ENCODE assay signal across 1 cellular context in the genomic region with DNA sequence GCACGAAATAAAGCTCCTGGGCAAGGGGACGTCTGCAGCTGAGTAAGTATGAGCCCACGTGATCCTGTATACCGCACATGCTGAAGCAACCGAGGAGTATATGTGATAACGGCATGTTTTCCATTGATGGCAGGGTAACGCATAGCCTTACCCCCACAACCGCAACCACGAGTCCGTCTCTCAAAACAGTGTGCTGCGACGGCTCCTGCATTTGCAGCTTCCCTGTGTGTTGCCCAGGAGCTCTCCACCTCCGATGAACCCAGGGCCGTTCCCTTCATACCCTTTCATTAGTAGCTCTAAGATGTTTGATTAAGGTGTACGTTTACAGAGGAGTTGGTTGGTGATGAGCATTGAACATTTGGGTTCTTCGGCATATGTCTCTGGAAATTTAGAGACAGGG.
TF ChIP-seq lines count a peak whose summit lies in the region.

No MANE protein-coding gene starts in this region.

TF ChIP-seq in H1, 55 proteins besides CTCF, POLR2A, EP300 and RAD21 (continued from another document):
- no peak for TF ChIP-seq RXRA (IDR thresholded peaks at IDR 0.05; ENCODE audit: insufficient read depth, low read depth, low read length)
- no peak for TF ChIP-seq SAP30 (IDR thresholded peaks at IDR 0.05; ENCODE audit: insufficient read depth, insufficient replicate concordance, low read length)
TF ChIP-seq in H1: peak in this region for 0.
